ENCODE assay signal across 9 cellular contexts in genomic region chrX:20547649-20548051, GRCh38.
A peak's percentile ranks its signal among the peaks of the same experiment; 100 is the strongest.
DNase-seq lines count a peak whose midpoint lies in the region; ATAC-seq, FAIRE-seq and TF ChIP-seq lines count a peak whose summit lies in the region.
"Had no signal": no experiment of that assay in that cellular context is flagged by ENCODE, and none has a peak within 500 bp of the region (broad histone marks: within the 10 kb centered on the region; RNA-seq: fewer than 3 reads in every experiment).

No MANE protein-coding gene starts in this region.

- FAIRE-seq in astrocyte (lab: Jason Lieb, UNC), result peak; percentile 95

- H3K9me3 Mint-ChIP-seq in astrocyte (ENCODE audit: unreplicated experiment), result peaks cover 6% of the 10 kb centered on the region

- H2AFZ ChIP-seq in astrocyte (ENCODE audit: low read depth, low read length) (peak overlapping the region; percentile 18), Karpas-422 (ENCODE audit: low read length) (no peak overlapping the region)
- H2AFZ ChIP-seq: parathyroid adenoma had no signal

- H3K27ac ChIP-seq in astrocyte (ENCODE audit: low read depth, low read length) (no peak overlapping the region), Karpas-422 (ENCODE audit: low read length) (no peak overlapping the region)
- H3K27ac ChIP-seq: parathyroid adenoma had no signal

- H3K4me1 ChIP-seq in astrocyte (ENCODE audit: insufficient read depth, low read length) (no peaks in the 10 kb centered on the region), Karpas-422 (ENCODE audit: low read length) (no peaks in the 10 kb centered on the region)
- H3K4me1 ChIP-seq: parathyroid adenoma had no signal

- peak; percentile 3 for DNase-seq in GM12865 (ENCODE audit: low read depth)
- peak; percentile 74 for DNase-seq in astrocyte (ENCODE audit: low read depth)
- DNase-seq in myocyte (ENCODE audit: low read depth), result peak; percentile 58
- no peak for DNase-seq in Karpas-422
- DNase-seq in globus pallidus (ENCODE audit: low spot score), result no peak
- DNase-seq in NCI-H1105 (lab: John Stamatoyannopoulos, UW), result no peak

- H3K4me3 ChIP-seq in GM12865 (ENCODE audit: low read depth, low read length) (no peak overlapping the region), astrocyte (ENCODE audit: insufficient read depth, low read depth, low read length) (no peak overlapping the region), Karpas-422 (ENCODE audit: low read length) (no peak overlapping the region)

- no peak overlapping the region for H3K4me3 Mint-ChIP-seq in astrocyte (ENCODE audit: unreplicated experiment)

- H3K36me3 Mint-ChIP-seq in astrocyte (ENCODE audit: low read depth, unreplicated experiment), result no peaks in the 10 kb centered on the region

- H4K20me1 ChIP-seq in astrocyte (ENCODE audit: insufficient read depth, low read length) (no peaks in the 10 kb centered on the region), Karpas-422 (ENCODE audit: insufficient read depth, low read depth, low read length) (no peaks in the 10 kb centered on the region)

- H3K36me3 ChIP-seq in astrocyte (ENCODE audit: insufficient read depth, low read length) (no peaks in the 10 kb centered on the region), Karpas-422 (ENCODE audit: insufficient read depth, low read length) (no peaks in the 10 kb centered on the region)

- no peaks in the 10 kb centered on the region for H3K27me3 ChIP-seq in astrocyte (ENCODE audit: insufficient read depth, low read length)
- no peaks in the 10 kb centered on the region for H3K27me3 ChIP-seq in Karpas-422 (ENCODE audit: low read length)

- H3K9ac ChIP-seq in astrocyte (ENCODE audit: low read length) (no peak overlapping the region), Karpas-422 (ENCODE audit: low read length) (no peak overlapping the region)
- H3K9ac ChIP-seq: parathyroid adenoma had no signal

- H3K79me2 ChIP-seq in astrocyte (ENCODE audit: insufficient read depth, low read length) (no peaks in the 10 kb centered on the region), Karpas-422 (ENCODE audit: low read length) (no peaks in the 10 kb centered on the region)
- H3K79me2 ChIP-seq: parathyroid adenoma had no signal

- no peaks in the 10 kb centered on the region for H3K27me3 Mint-ChIP-seq in astrocyte (ENCODE audit: low read depth, unreplicated experiment)

- H3K4me2 ChIP-seq in astrocyte (ENCODE audit: low read length), result peak overlapping the region; percentile 39
- H3K4me2 ChIP-seq in Karpas-422 (ENCODE audit: low read depth, low read length, poor library complexity, severe bottlenecking), result no peak overlapping the region

- H3K27ac Mint-ChIP-seq in astrocyte (ENCODE audit: unreplicated experiment), result no peak overlapping the region

- H3K9me3 ChIP-seq in astrocyte (ENCODE audit: insufficient read depth, low read depth, low read length) (no peaks in the 10 kb centered on the region), Karpas-422 (ENCODE audit: low read length) (no peaks in the 10 kb centered on the region)

- TF ChIP-seq CTCF in GM12865 (IDR thresholded peaks at IDR 0.05; ENCODE audit: insufficient read depth, low read depth, low read length, missing control alignments) (no peak), astrocyte (IDR thresholded peaks at IDR 0.05; ENCODE audit: insufficient read depth, low read depth, low read length) (no peak)

- ATAC-seq in HG02885 (IDR thresholded peaks at IDR 0.05; ENCODE audit: poor library complexity, unreplicated experiment), result peak; percentile 68
- no peak for ATAC-seq in HG02973 (IDR thresholded peaks at IDR 0.05; ENCODE audit: unreplicated experiment)

- no peaks in the 10 kb centered on the region for H3K9me2 ChIP-seq in Karpas-422 (replicated peaks; ENCODE audit: insufficient read depth, low read length)

- peaks cover 5% of the 10 kb centered on the region for H3K4me1 Mint-ChIP-seq in astrocyte (ENCODE audit: low read depth, unreplicated experiment)

Comparison
In these comparisons a context has a peak if more than half of its experiments do, and no peak if none do; other contexts are left out.
1. DNase-seq: peak in GM12865 (single experiment), astrocyte (single experiment) and myocyte (single experiment); none in Karpas-422 (single experiment), globus pallidus (single experiment) and NCI-H1105 (single experiment).